ENCODE assay signal across 17 cellular contexts in genomic region chr2:132642415-132642814, GRCh38. TPM values are rescaled to one million over a fixed set of nuclear protein-coding genes. Genes with fewer than 3 reads are reported as not detected.
A peak's percentile ranks its signal among the peaks of the same experiment; 100 is the strongest.
DNase-seq lines count a peak whose midpoint lies in the region; ATAC-seq, FAIRE-seq and TF ChIP-seq lines count a peak whose summit lies in the region.
"Had no signal": no experiment of that assay in that cellular context is flagged by ENCODE, and none has a peak within 500 bp of the region (broad histone marks: within the 10 kb centered on the region; RNA-seq: fewer than 3 reads in every experiment).

No MANE protein-coding gene starts in this region.

- H3K27me3 ChIP-seq in OCI-LY1 (ENCODE audit: insufficient read depth, low read length) (no peaks in the 10 kb centered on the region), liver (ENCODE audit: control insufficient read depth in 4 of 4, insufficient read depth in 4 of 4, low read length in 3 of 4) (no peaks in the 10 kb centered on the region), neuronal stem cell (ENCODE audit: control insufficient read depth in 3 of 3, insufficient read depth in 3 of 3, low read depth in 1 of 3, low read length in 3 of 3) (no peaks in the 10 kb centered on the region)
- H3K27me3 ChIP-seq: BLaER1 had no signal

- peak; percentile 4 for FAIRE-seq in HTR-8/SVneo (lab: Jason Lieb, UNC)

- no peak overlapping the region for H4K91ac ChIP-seq in neuronal stem cell (ENCODE audit: low read depth, low read length, poor library complexity)

- H2BK5ac ChIP-seq in neuronal stem cell (ENCODE audit: low read length): no peak overlapping the region

- H3K4me3 ChIP-seq in OCI-LY1 (ENCODE audit: low read depth, low read length, poor library complexity, severe bottlenecking) (no peak overlapping the region), liver (ENCODE audit: low read depth in 1 of 3, low read length in 3 of 3) (no peak overlapping the region), neuronal stem cell (ENCODE audit: low read length in 2 of 2) (no peak overlapping the region)
- H3K4me3 ChIP-seq: BLaER1 had no signal

- H3K27ac ChIP-seq in OCI-LY1 (ENCODE audit: low read depth, low read length, poor library complexity, severe bottlenecking) (peak overlapping the region; percentile 95), liver (ENCODE audit: low read depth in 1 of 2, low read length in 2 of 2) (no peak overlapping the region), neuronal stem cell (replicated peaks; ENCODE audit: low read length) (no peak overlapping the region)
- H3K27ac ChIP-seq: BLaER1 had no signal

- H3K79me1 ChIP-seq in neuronal stem cell (ENCODE audit: low read depth, low read length): no peaks in the 10 kb centered on the region

- H3F3A ChIP-seq in OCI-LY1 (ENCODE audit: insufficient read depth, low read length): no peaks in the 10 kb centered on the region

- H3K9ac ChIP-seq in OCI-LY1 (ENCODE audit: low read length) (peak overlapping the region; percentile 5; the same call in 1 of the 2 replicates), liver (ENCODE audit: low read depth in 1 of 2, low read length in 2 of 2) (no peak overlapping the region), neuronal stem cell (ENCODE audit: low read depth, low read length, poor library complexity) (no peak overlapping the region)
- H3K9ac ChIP-seq: BLaER1 had no signal

- H3K79me2 ChIP-seq in OCI-LY1 (ENCODE audit: insufficient read depth, low read length): no peaks in the 10 kb centered on the region

- no peak overlapping the region for H2BK12ac ChIP-seq in neuronal stem cell (ENCODE audit: low read length)

- no peak overlapping the region for H2AK5ac ChIP-seq in neuronal stem cell (ENCODE audit: low read depth, low read length)

- H3K4me1 ChIP-seq in OCI-LY1 (ENCODE audit: insufficient read depth, low read length, severe bottlenecking) (peaks cover 59% of the 10 kb centered on the region), liver (ENCODE audit: control insufficient read depth in 4 of 4, insufficient read depth in 4 of 4, low read length in 3 of 4) (peaks cover 2 to 16% (median 13%) of the 10 kb centered on the region in 4 donors), neuronal stem cell (ENCODE audit: control insufficient read depth in 2 of 2, insufficient read depth in 1 of 2, low read depth in 1 of 2, low read length in 2 of 2) (peaks cover 17 to 23% of the 10 kb centered on the region in 2 donors)

- TF ChIP-seq CTCF in OCI-LY1 (IDR thresholded peaks at IDR 0.05; ENCODE audit: low read length) (no peak), liver (IDR thresholded peaks at IDR 0.05; ENCODE audit: low read depth, low read length, missing input control) (no peak)

- H3K9me2 ChIP-seq in OCI-LY1 (ENCODE audit: low read depth, low read length): no peaks in the 10 kb centered on the region

- no peak overlapping the region for H2AFZ ChIP-seq in OCI-LY1 (ENCODE audit: low read length)
- H2AFZ ChIP-seq in neuronal stem cell (ENCODE audit: low read length): no peak overlapping the region

- H2BK15ac ChIP-seq in neuronal stem cell (ENCODE audit: low read length): no peak overlapping the region

- no peak overlapping the region for H3K23ac ChIP-seq in neuronal stem cell (ENCODE audit: low read depth, low read length, poor library complexity)

- no peaks in the 10 kb centered on the region for H4K20me1 ChIP-seq in OCI-LY1 (ENCODE audit: insufficient read depth, low read length)
- H4K20me1 ChIP-seq: BLaER1 had no signal

- DNase-seq in HTR-8/SVneo (ENCODE audit: insufficient read length, low spot score) (no peak), neuronal stem cell (ENCODE audit: low spot score) (no peak)
- no peak for DNase-seq in activated naive CD4-positive, alpha-beta T cell treated with Interleukin-2 at 50 U/mL for 16 hours
- DNase-seq: 8988T; CD4-positive, alpha-beta memory T cell; DMS153; DMS79; GDM1; GOT3; H7 had no signal

- H3K36me3 ChIP-seq in OCI-LY1 (ENCODE audit: insufficient read depth, low read length) (no peaks in the 10 kb centered on the region), liver (ENCODE audit: control insufficient read depth in 4 of 4, insufficient read depth in 3 of 4, low read depth in 1 of 4, low read length in 3 of 4) (no peaks in the 10 kb centered on the region), neuronal stem cell (replicated peaks in 1 of 2; ENCODE audit: control insufficient read depth in 2 of 2, insufficient read depth in 2 of 2, low read length in 2 of 2) (peaks cover 0 to 36% of the 10 kb centered on the region in 2 donors)
- H3K36me3 ChIP-seq: BLaER1 had no signal

- WGBS in liver: 29% methylated on average over 2 of the region's 2 CpGs
- no CpG with 5 or more reads among the region's 2 CpGs for WGBS in neuronal stem cell (ENCODE audit: extremely low coverage in 2 of 2, insufficient read length in 2 of 2, insufficient replicate concordance in 1 of 2), 2 donors

- H3K4me2 ChIP-seq in OCI-LY1 (ENCODE audit: low read length) (no peak overlapping the region; the same call in 1 of the 2 replicates), neuronal stem cell (ENCODE audit: insufficient read depth, low read length, poor library complexity, severe bottlenecking) (no peak overlapping the region)

- TF ChIP-seq RAD21 in liver (IDR thresholded peaks at IDR 0.05): peak; percentile 25 to 48

- no peak overlapping the region for H3K4ac ChIP-seq in neuronal stem cell (ENCODE audit: low read length)

- H2BK120ac ChIP-seq in neuronal stem cell (ENCODE audit: low read depth, low read length): no peak overlapping the region

- H3K18ac ChIP-seq in neuronal stem cell (ENCODE audit: low read length): no peak overlapping the region

- peak overlapping the region; percentile 24 for H4K8ac ChIP-seq in neuronal stem cell (ENCODE audit: low read depth, low read length)

- H3K9me3 ChIP-seq in OCI-LY1 (ENCODE audit: low read length) (no peaks in the 10 kb centered on the region), liver (ENCODE audit: control insufficient read depth in 4 of 4, low read length in 3 of 4) (no peaks in the 10 kb centered on the region), neuronal stem cell (replicated peaks in 1 of 2; ENCODE audit: control insufficient read depth in 2 of 2, insufficient read depth in 1 of 2, low read depth in 1 of 2, low read length in 2 of 2) (peaks cover 0 to 4% of the 10 kb centered on the region in 2 donors)
- H3K9me3 ChIP-seq: BLaER1 had no signal

- ATAC-seq in HG02571 (IDR thresholded peaks at IDR 0.05; ENCODE audit: unreplicated experiment) (no peak), GM18861 (IDR thresholded peaks at IDR 0.05; ENCODE audit: unreplicated experiment) (no peak)

- H3K14ac ChIP-seq in neuronal stem cell (ENCODE audit: low read length): no peak overlapping the region

TF ChIP-seq in liver, 16 proteins besides CTCF, POLR2A, EP300 and RAD21 (continues in another document):
- TF ChIP-seq HNF4G (IDR thresholded peaks at IDR 0.05): peak; percentile 6
- TF ChIP-seq JUND (IDR thresholded peaks at IDR 0.05): peak in 1 of 2 donors; percentile 66
- TF ChIP-seq YY1 (IDR thresholded peaks at IDR 0.05): peak; percentile 36
- TF ChIP-seq MAX (IDR thresholded peaks at IDR 0.05): peak; percentile 65
- TF ChIP-seq REST (IDR thresholded peaks at IDR 0.05): peak; percentile 50
- peak; percentile 78 to 83 for TF ChIP-seq HNF4A (conservative IDR thresholded peaks at IDR 0.05)
- TF ChIP-seq TAF1 (conservative IDR thresholded peaks at IDR 0.05): no peak
- no peak for TF ChIP-seq EGR1 (IDR thresholded peaks at IDR 0.05; ENCODE audit: low read depth in 2 of 2)
- TF ChIP-seq SP1 (IDR thresholded peaks at IDR 0.05): peak; percentile 62
- no peak for TF ChIP-seq GABPA (IDR thresholded peaks at IDR 0.05 in 1 of 2, conservative IDR thresholded peaks at IDR 0.05 in 1 of 2)
- TF ChIP-seq FOXA1 (IDR thresholded peaks at IDR 0.05): peak; percentile 49
- no peak for TF ChIP-seq ATF3 (IDR thresholded peaks at IDR 0.05)
- TF ChIP-seq NR2F2 (IDR thresholded peaks at IDR 0.05): peak; percentile 18
- TF ChIP-seq FOXA2 (IDR thresholded peaks at IDR 0.05): peak; percentile 80
- TF ChIP-seq RXRA (IDR thresholded peaks at IDR 0.05): peak; percentile 59 to 80

RNA-seq across cellular contexts. Expression of gene LYPD1, which starts 27.6 kb away (rescaled TPM):
- under 1 TPM; 0.17 to 0.47 TPM for total RNA-seq in liver
- under 1 TPM; 0.46 to 0.65 TPM for polyA plus RNA-seq in liver
- 11.8 TPM for polyA plus RNA-seq in neuronal stem cell (2013, experiment 1 of 2)
- polyA plus RNA-seq in neuronal stem cell (2013, experiment 2 of 2): 11.4 TPM
- total RNA-seq: CD4-positive, alpha-beta memory T cell had no signal
- polyA plus RNA-seq: CD14-positive monocyte; CD4-positive, alpha-beta memory T cell; IgD-negative memory B cell had no signal
